Comparison of ENCODE assay signal across 8 cellular contexts in genomic region chr2:169823996-169824372, GRCh38. TPM values are rescaled to one million over a fixed set of nuclear protein-coding genes. Genes with fewer than 3 reads are reported as not detected.
DNase-seq lines count a peak whose midpoint lies in the region; ATAC-seq and TF ChIP-seq lines count a peak whose summit lies in the region.

No MANE protein-coding gene starts in this region.

- no peak overlapping the region for H4K91ac ChIP-seq in H9 (ENCODE audit: insufficient read length, low read depth, low read length)

- H3K18ac ChIP-seq in H9 (ENCODE audit: insufficient read length, low read depth, low read length), result no peak overlapping the region

- no peak overlapping the region for H2BK20ac ChIP-seq in H9 (ENCODE audit: low read depth, low read length, poor library complexity, severe bottlenecking)

- H3K36me3 ChIP-seq in skeletal muscle satellite cell (ENCODE audit: insufficient read depth, low read length), result no peaks in the 10 kb centered on the region

- peak; percentile 23 for ATAC-seq in SK-N-SH treated with all-trans-retinoic acid at 6 μM for 48 hours
- no peak for ATAC-seq in GM21447 (IDR thresholded peaks at IDR 0.05; ENCODE audit: unreplicated experiment)

- H3T11ph ChIP-seq in H9 (ENCODE audit: low read length), result no peak overlapping the region

- no peak overlapping the region for H4K8ac ChIP-seq in H9 (replicated peaks; ENCODE audit: insufficient read length, low read depth, low read length)

- H3K9ac ChIP-seq in H9 (ENCODE audit: extremely low read depth, insufficient read length, low read length) (peak overlapping the region; percentile 81), skeletal muscle satellite cell (ENCODE audit: low read depth, low read length) (peak overlapping the region; percentile 85)

- DNase-seq in H9 (no peak), fibroblast of villous mesenchyme (ENCODE audit: low read depth) (no peak), GM10248 (ENCODE audit: extremely low spot score) (no peak), activated gamma-delta T cell (lab: John Stamatoyannopoulos, UW) (no peak)
- DNase-seq in effector CD8-positive, alpha-beta T cell (lab: John Stamatoyannopoulos, UW), result no peak

- peaks cover 3% of the 10 kb centered on the region for H3K79me1 ChIP-seq in H9 (ENCODE audit: insufficient read depth, low read depth, low read length, poor library complexity, severe bottlenecking)

- H3K27ac ChIP-seq in H9 (ENCODE audit: insufficient read length, low read depth, low read length), result no peak overlapping the region

- no peak overlapping the region for H3K14ac ChIP-seq in H9 (ENCODE audit: insufficient read depth, low read length)

- H2AFZ ChIP-seq in H9 (ENCODE audit: low read length), result peak overlapping the region; percentile 79

- peaks cover 11% of the 10 kb centered on the region for H3K23me2 ChIP-seq in H9 (ENCODE audit: insufficient read length, low read depth, low read length, poor library complexity, severe bottlenecking)

- CTCF ChIA-PET in GM10248 (lab: Yijun Ruan, JAX), result interaction anchor here (0.8 to 2.9 kb wide), 15 partner anchors 8 to 355 kb away, joined by 3 to 21 read pairs (median 6); no protein-coding TSS in a partner anchor

- H4K5ac ChIP-seq in H9 (ENCODE audit: insufficient read length, low read depth, low read length), result no peak overlapping the region

- POLR2A ChIA-PET in GM10248 (lab: Yijun Ruan, JAX), result no interaction called here

- H3K27me3 Mint-ChIP-seq in H9 (ENCODE audit: low read depth), result peaks cover 9% of the 10 kb centered on the region

- H2BK120ac ChIP-seq in H9 (ENCODE audit: low read depth, low read length, poor library complexity, severe bottlenecking), result no peak overlapping the region

- H3K56ac ChIP-seq in H9 (ENCODE audit: insufficient read length, low read depth, low read length), result no peak overlapping the region

- peaks cover 3% of the 10 kb centered on the region for H4K20me1 ChIP-seq in H9 (ENCODE audit: control insufficient read depth, insufficient read depth, insufficient read length)

- no peak overlapping the region for H3K4ac ChIP-seq in H9 (ENCODE audit: low read depth, low read length)

- H3K4me2 ChIP-seq in H9 (ENCODE audit: insufficient read depth, insufficient read length, low read length) (peak overlapping the region; percentile 100), skeletal muscle satellite cell (ENCODE audit: low read length) (peak overlapping the region; percentile 94)

- no peak overlapping the region for H2BK5ac ChIP-seq in H9 (ENCODE audit: insufficient read length, low read length)

- H3K4me3 Mint-ChIP-seq in H9, result peak overlapping the region; percentile 73 to 87

- no peak overlapping the region for H2BK15ac ChIP-seq in H9 (ENCODE audit: low read depth, low read length)

- H3K9me3 Mint-ChIP-seq in H9, result peaks cover 0 to 3% of the 10 kb centered on the region in 2 experiments; a peak in 2 of 5 replicates

- H2AK5ac ChIP-seq in H9 (ENCODE audit: insufficient read length, low read length), result no peak overlapping the region

- H2BK12ac ChIP-seq in H9 (ENCODE audit: insufficient read length, low read depth, low read length), result no peak overlapping the region

- TF ChIP-seq CTCF in H9 (conservative IDR thresholded peaks at IDR 0.05) (no peak), fibroblast of villous mesenchyme (IDR thresholded peaks at IDR 0.05; ENCODE audit: insufficient read depth, low read depth, low read length) (no peak), GM10248 (IDR thresholded peaks at IDR 0.05; ENCODE audit: control extremely low read depth, extremely low read depth, low read depth, missing control alignments) (no peak)

- H3K27me3 ChIP-seq in H9 (ENCODE audit: insufficient read depth, low read length) (no peaks in the 10 kb centered on the region), skeletal muscle satellite cell (ENCODE audit: control insufficient read depth, insufficient read depth, low read length) (no peaks in the 10 kb centered on the region)

- peak overlapping the region; percentile 84 for H3K23ac ChIP-seq in H9 (ENCODE audit: insufficient read length, low read depth, low read length)

- peak overlapping the region; percentile 86 for H3K4me3 ChIP-seq in fibroblast of villous mesenchyme (ENCODE audit: low read depth, low read length)
- peak overlapping the region; percentile 84 for H3K4me3 ChIP-seq in skeletal muscle satellite cell (ENCODE audit: low read length)

- peak overlapping the region; percentile 4 to 35 (median 16); a peak in 3 of 7 replicates for H3K27ac Mint-ChIP-seq in H9

- no CpG with 5 or more reads among the region's 4 CpGs for WGBS in H9 (ENCODE audit: extremely low coverage, insufficient read length, low lambda C conversion rate)

- H3K79me2 ChIP-seq in H9 (ENCODE audit: insufficient read depth, low read length), result peaks cover 3% of the 10 kb centered on the region; the same call in 1 of the 2 replicates

- H3K9me3 ChIP-seq in H9 (ENCODE audit: control insufficient read depth, low read depth, low read length) (no peaks in the 10 kb centered on the region), skeletal muscle satellite cell (replicated peaks; ENCODE audit: low read length) (no peaks in the 10 kb centered on the region)

- no peaks in the 10 kb centered on the region for H3K4me1 ChIP-seq in H9 (ENCODE audit: insufficient read depth, low read length)
- H3K4me1 ChIP-seq in skeletal muscle satellite cell (ENCODE audit: control insufficient read depth, insufficient read depth, low read length), result peaks cover 47% of the 10 kb centered on the region

- H3K36me3 Mint-ChIP-seq in H9 (ENCODE audit: insufficient read depth in 1 of 3, low read depth in 3 of 3), result peaks cover 8 to 27% (median 20%) of the 10 kb centered on the region in 3 experiments

- H3K4me1 Mint-ChIP-seq in H9, result peaks cover 26 to 30% of the 10 kb centered on the region in 2 experiments

TF ChIP-seq in SK-N-SH treated with all-trans-retinoic acid at 6 μM for 48 hours, 23 proteins besides CTCF, POLR2A, EP300 and RAD21:
- TF ChIP-seq TSHZ2 (CRISPR knock-in tag; IDR thresholded peaks at IDR 0.05) (no peak), PPARA (CRISPR knock-in tag; IDR thresholded peaks at IDR 0.05; ENCODE audit: borderline replicate concordance) (no peak), CREB5 (CRISPR knock-in tag; IDR thresholded peaks at IDR 0.05; ENCODE audit: low read depth) (no peak), ZC3H10 (CRISPR knock-in tag; IDR thresholded peaks at IDR 0.05) (no peak)

RNA-seq across cellular contexts. Expression of gene METTL5, which starts 0.7 kb away (rescaled TPM):
- total RNA-seq in H9 (2021) (92.0 and 94.7 TPM in 2 replicates), fibroblast of villous mesenchyme (51.8 and 61.8 TPM in 2 replicates)
- total RNA-seq in skeletal muscle satellite cell (2012; rRNA removed), result 46.1 and 62.1 TPM in 2 replicates

RNA-seq across cellular contexts. Expression of gene UBR3, which starts 3.3 kb away (rescaled TPM):
- total RNA-seq in H9 (2021) (21.9 and 23.8 TPM in 2 replicates), fibroblast of villous mesenchyme (34.1 and 56.1 TPM in 2 replicates)
- 29.9 and 31.9 TPM in 2 replicates for total RNA-seq in skeletal muscle satellite cell (2012; rRNA removed)

RNA-seq across cellular contexts. Expression of gene SSB, which starts 25.3 kb away (rescaled TPM):
- total RNA-seq in H9 (2021) (248 and 257 TPM in 2 replicates), fibroblast of villous mesenchyme (91.5 and 125 TPM in 2 replicates)
- total RNA-seq in skeletal muscle satellite cell (2012; rRNA removed), result 111 and 124 TPM in 2 replicates
